ENCODE assay signal across 1 cellular context in genomic region chr3:156674046-156674910, GRCh38.
TF ChIP-seq lines count a peak whose summit lies in the region.

TSS of gene TIPARP (plus strand) at chr3:156674590. CDS start at chr3:156677698, 3,108 bp downstream.

TF ChIP-seq in HepG2, 621 proteins besides CTCF, POLR2A, EP300 and RAD21 (continued from another document and continues in another):
- peak; percentile 21; the same call in 1 of the 2 replicates for TF ChIP-seq STAT6 (CRISPR knock-in tag; IDR thresholded peaks at IDR 0.05; ENCODE audit: borderline replicate concordance)
- TF ChIP-seq ZNF33A (CRISPR knock-in tag; IDR thresholded peaks at IDR 0.05; ENCODE audit: borderline replicate concordance): peak; percentile 68; the same call in 1 of the 2 replicates
- TF ChIP-seq ZBTB2 (CRISPR knock-in tag; IDR thresholded peaks at IDR 0.05; ENCODE audit: low read depth): peak; percentile 83; the same call in 1 of the 2 replicates
- TF ChIP-seq FOSL1 (CRISPR knock-in tag; IDR thresholded peaks at IDR 0.05; ENCODE audit: borderline replicate concordance): no peak
- TF ChIP-seq JUND (CRISPR knock-in tag; IDR thresholded peaks at IDR 0.05): peak; percentile 58
- TF ChIP-seq ZBTB43 (CRISPR knock-in tag; conservative IDR thresholded peaks at IDR 0.05): peak; percentile 65; the same call in 1 of the 2 replicates
- TF ChIP-seq ZNF629 (CRISPR knock-in tag; conservative IDR thresholded peaks at IDR 0.05): peak; percentile 51; the same call in 1 of the 2 replicates
- TF ChIP-seq ZNF564 (CRISPR knock-in tag; IDR thresholded peaks at IDR 0.05): peak; percentile 78
- TF ChIP-seq CCDC6 (CRISPR knock-in tag; IDR thresholded peaks at IDR 0.05): no peak
- TF ChIP-seq GATAD1 (CRISPR knock-in tag; IDR thresholded peaks at IDR 0.05): peak; percentile 72
- TF ChIP-seq ZMAT5 (CRISPR knock-in tag; IDR thresholded peaks at IDR 0.05; ENCODE audit: borderline replicate concordance, low read depth): no peak
- TF ChIP-seq ARID2 (CRISPR knock-in tag; IDR thresholded peaks at IDR 0.05; ENCODE audit: borderline replicate concordance): no peak
- peak; percentile 95 for TF ChIP-seq ETV5 (CRISPR knock-in tag; IDR thresholded peaks at IDR 0.05; ENCODE audit: borderline replicate concordance)
- no peak for TF ChIP-seq CEBPB (IDR thresholded peaks at IDR 0.05; ENCODE audit: borderline replicate concordance, low read depth, low read length)
- peak; percentile 74 for TF ChIP-seq ZNF318 (CRISPR knock-in tag; IDR thresholded peaks at IDR 0.05)
- TF ChIP-seq ZBTB40 (IDR thresholded peaks at IDR 0.05): no peak
- peak; percentile 60 for TF ChIP-seq ZBTB40 (CRISPR knock-in tag; IDR thresholded peaks at IDR 0.05)
- TF ChIP-seq NFIB (CRISPR knock-in tag; IDR thresholded peaks at IDR 0.05; ENCODE audit: borderline replicate concordance): no peak
- TF ChIP-seq ZNF543 (CRISPR knock-in tag; IDR thresholded peaks at IDR 0.05): peak; percentile 94; the same call in 1 of the 2 replicates
- peak; percentile 69 for TF ChIP-seq BRD4 (CRISPR knock-in tag; IDR thresholded peaks at IDR 0.05)
- peak; percentile 91; the same call in 1 of the 2 replicates for TF ChIP-seq ZNF678 (CRISPR knock-in tag; IDR thresholded peaks at IDR 0.05)
- TF ChIP-seq SMARCE1 (IDR thresholded peaks at IDR 0.05; ENCODE audit: borderline replicate concordance): no peak
- TF ChIP-seq ZNF710 (CRISPR knock-in tag; IDR thresholded peaks at IDR 0.05; ENCODE audit: borderline replicate concordance): peak; percentile 20; the same call in 1 of the 2 replicates
- no peak for TF ChIP-seq NFE2 (CRISPR knock-in tag; IDR thresholded peaks at IDR 0.05)
- no peak for TF ChIP-seq GPBP1L1 (CRISPR knock-in tag; IDR thresholded peaks at IDR 0.05)
